Comparison of ENCODE assay signal across 8 cellular contexts in the genomic region with DNA sequence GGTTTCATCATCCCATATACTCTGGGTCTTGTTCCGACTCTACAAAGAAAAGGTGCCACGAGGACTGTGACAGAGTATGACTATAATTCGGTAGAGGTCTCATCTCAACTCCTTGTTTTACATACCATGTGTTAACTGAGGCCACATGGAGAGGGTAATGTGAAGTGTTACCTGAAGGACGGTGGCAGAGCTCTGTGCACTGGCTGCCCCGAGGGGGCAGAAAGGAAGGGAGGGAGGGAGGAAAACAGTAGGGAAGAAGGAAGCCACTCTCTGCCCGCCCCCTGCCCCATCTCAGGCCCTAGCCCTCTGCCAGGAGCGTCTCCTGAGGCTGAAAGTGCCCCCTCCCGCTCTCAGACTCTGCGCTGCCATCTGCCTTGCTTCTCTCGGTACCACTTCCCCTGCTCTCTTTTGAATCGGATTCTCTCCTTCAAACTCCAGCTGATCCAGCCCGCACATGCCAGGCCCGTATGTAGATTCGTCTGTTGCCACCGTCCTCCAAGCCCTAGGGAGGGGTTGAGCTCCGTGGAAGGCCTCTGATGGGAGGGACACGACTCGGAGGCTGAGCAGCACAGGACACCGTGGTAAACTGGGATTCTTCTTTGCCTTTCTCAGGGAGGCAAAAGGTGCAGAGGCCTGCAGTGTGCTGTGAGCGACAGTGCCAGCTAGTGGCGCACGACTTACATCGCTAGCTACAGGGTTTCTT.
DNase-seq lines count a peak whose midpoint lies in the region; ATAC-seq and TF ChIP-seq lines count a peak whose summit lies in the region.

No MANE protein-coding gene starts in this region.

- H3K27ac ChIP-seq in iPS-20b (ENCODE audit: low read length), result no peak overlapping the region

- H3K27ac Mint-ChIP-seq in brain, result peak overlapping the region; percentile 66 to 96 (median 94)

- ATAC-seq in GM18502 (IDR thresholded peaks at IDR 0.05; ENCODE audit: poor library complexity, unreplicated experiment) (peak; percentile 91), HG03135 (IDR thresholded peaks at IDR 0.05; ENCODE audit: unreplicated experiment) (no peak), HG03520 (IDR thresholded peaks at IDR 0.05; ENCODE audit: unreplicated experiment) (no peak)

- DNase-seq in UCSD-AML1 (lab: John Stamatoyannopoulos, UW; ENCODE audit: unreplicated experiment), result peak; percentile 82
- peak; percentile 40 for DNase-seq in smooth muscle cell of the brain vasculature (ENCODE audit: low read depth, low spot score)

- H3K36me3 Mint-ChIP-seq in brain, result no peaks in the 10 kb centered on the region

- peaks cover 7% of the 10 kb centered on the region for H3K27me3 Mint-ChIP-seq in brain

- H3K9me3 ChIP-seq in iPS-20b (ENCODE audit: insufficient read depth, low read depth, low read length), result peaks cover 6% of the 10 kb centered on the region

- peak overlapping the region; percentile 69; the same call in 1 of the 2 replicates for H3K9ac ChIP-seq in iPS-20b (ENCODE audit: low read depth, low read length)

- H3K36me3 ChIP-seq in iPS-20b (ENCODE audit: insufficient read depth, low read depth, low read length), result no peaks in the 10 kb centered on the region

- H3K9me3 Mint-ChIP-seq in brain, result peaks cover 5 to 21% (median 11%) of the 10 kb centered on the region in 5 experiments

- peaks cover 12% of the 10 kb centered on the region for H3K27me3 ChIP-seq in iPS-20b (ENCODE audit: insufficient read depth, low read length)

- peaks cover 16% of the 10 kb centered on the region for H3K4me1 Mint-ChIP-seq in brain

- TF ChIP-seq CTCF in LNCAP (IDR thresholded peaks at IDR 0.05), result peak; percentile 80
- TF ChIP-seq CTCF in brain (conservative IDR thresholded peaks at IDR 0.05), result peak; percentile 69 to 80

- peak overlapping the region; percentile 77 to 83 (median 79) for H3K4me3 Mint-ChIP-seq in brain

- H3K4me3 ChIP-seq in iPS-20b (ENCODE audit: low read length), result peak overlapping the region; percentile 73

- peaks cover 8% of the 10 kb centered on the region; the same call in 1 of the 2 replicates for H3K4me1 ChIP-seq in iPS-20b (ENCODE audit: insufficient read depth, low read length)
